17 cellular contexts compared by ENCODE assay signal in the genomic region with DNA sequence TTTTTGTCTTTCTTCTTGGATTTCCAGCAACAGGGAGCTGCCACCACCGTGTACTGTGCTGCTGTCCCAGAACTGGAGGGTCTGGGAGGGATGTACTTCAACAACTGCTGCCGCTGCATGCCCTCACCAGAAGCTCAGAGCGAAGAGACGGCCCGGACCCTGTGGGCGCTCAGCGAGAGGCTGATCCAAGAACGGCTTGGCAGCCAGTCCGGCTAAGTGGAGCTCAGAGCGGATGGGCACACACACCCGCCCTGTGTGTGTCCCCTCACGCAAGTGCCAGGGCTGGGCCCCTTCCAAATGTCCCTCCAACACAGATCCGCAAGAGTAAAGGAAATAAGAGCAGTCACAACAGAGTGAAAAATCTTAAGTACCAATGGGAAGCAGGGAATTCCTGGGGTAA.
DNase-seq lines count a peak whose midpoint lies in the region; ATAC-seq, FAIRE-seq and TF ChIP-seq lines count a peak whose summit lies in the region.
"Had no signal": no experiment of that assay in that cellular context is flagged by ENCODE, and none has a peak within 500 bp of the region (broad histone marks: within the 10 kb centered on the region; RNA-seq: fewer than 3 reads in every experiment).

No MANE protein-coding gene starts in this region.

- H2BK15ac ChIP-seq in H1 (ENCODE audit: low read length): no peak overlapping the region
- H2BK15ac ChIP-seq in neuronal stem cell (ENCODE audit: low read length): peak overlapping the region; percentile 18

- H3K79me1 ChIP-seq in H1 (ENCODE audit: low read depth, low read length): no peaks in the 10 kb centered on the region
- H3K79me1 ChIP-seq in neuronal stem cell (ENCODE audit: low read depth, low read length): no peaks in the 10 kb centered on the region

- no peak for ATAC-seq in HG03159 (IDR thresholded peaks at IDR 0.05; ENCODE audit: unreplicated experiment)
- no peak for ATAC-seq in HG02763 (IDR thresholded peaks at IDR 0.05; ENCODE audit: unreplicated experiment)
- no peak for ATAC-seq in SK-N-SH treated with all-trans-retinoic acid at 6 μM for 48 hours
- ATAC-seq: Panc1 had no signal

- H3K18ac ChIP-seq in H1 (ENCODE audit: extremely low read depth, low read length) (no peak overlapping the region), neuronal stem cell (ENCODE audit: low read length) (peak overlapping the region; percentile 71)

- no peaks in the 10 kb centered on the region for H3K9me3 ChIP-seq in H1 (ENCODE audit: insufficient read depth in 2 of 2, low read depth in 1 of 2, low read length in 1 of 2)
- H3K9me3 ChIP-seq in neuronal stem cell (replicated peaks in 1 of 2; ENCODE audit: control insufficient read depth in 2 of 2, insufficient read depth in 1 of 2, low read depth in 1 of 2, low read length in 2 of 2): peaks cover 0 to 18% of the 10 kb centered on the region in 2 donors

- POLR2A ChIA-PET in H1 (lab: Charles Lee; ENCODE audit: partially characterized antibody): no interaction called here

- H2BK12ac ChIP-seq in H1 (ENCODE audit: low read depth, low read length) (peak overlapping the region; percentile 85), neuronal stem cell (ENCODE audit: low read length) (peak overlapping the region; percentile 63)

- no peak for TF ChIP-seq RAD21 in H1 (IDR thresholded peaks at IDR 0.05 in 1 of 2, conservative IDR thresholded peaks at IDR 0.05 in 1 of 2; ENCODE audit: low read depth in 2 of 2, low read length in 2 of 2)

- H2BK20ac ChIP-seq in H1 (ENCODE audit: low read length): peak overlapping the region; percentile 11; the same call in 1 of the 2 replicates

- H2BK120ac ChIP-seq in H1 (replicated peaks; ENCODE audit: low read depth, low read length) (no peak overlapping the region), neuronal stem cell (ENCODE audit: low read depth, low read length) (peak overlapping the region; percentile 74)

- H2AK5ac ChIP-seq in H1 (ENCODE audit: low read depth, low read length) (no peak overlapping the region), neuronal stem cell (ENCODE audit: low read depth, low read length) (no peak overlapping the region)

- H3K9ac ChIP-seq in H1 (replicated peaks in 1 of 4; ENCODE audit: extremely low read depth in 1 of 4, low read depth in 3 of 4, low read length in 3 of 4): no peak overlapping the region
- no peak overlapping the region for H3K9ac ChIP-seq in neuronal stem cell (ENCODE audit: low read depth, low read length, poor library complexity)
- H3K9ac ChIP-seq: BLaER1 treated with 17β-estradiol and CSF1 and Interleukin-3, amounts not matched to agents 10 nM and 100 nM had no signal

- TF ChIP-seq CTCF in H1 (IDR thresholded peaks at IDR 0.05; ENCODE audit: control extremely low read depth in 1 of 3, insufficient read depth in 1 of 3, low read depth in 1 of 3, low read length in 3 of 3): no peak

- no peaks in the 10 kb centered on the region; a peak in 1 of 7 replicates for H3K27me3 ChIP-seq in H1 (replicated peaks in 1 of 4; ENCODE audit: control insufficient read depth in 3 of 4, extremely low read depth in 1 of 4, insufficient read depth in 3 of 4, low read length in 3 of 4)
- no peaks in the 10 kb centered on the region for H3K27me3 ChIP-seq in neuronal stem cell (ENCODE audit: control insufficient read depth in 3 of 3, insufficient read depth in 3 of 3, low read depth in 1 of 3, low read length in 3 of 3)
- H3K27me3 ChIP-seq: BLaER1 treated with 17β-estradiol and CSF1 and Interleukin-3, amounts not matched to agents 10 nM and 100 nM had no signal

- H4K91ac ChIP-seq in H1 (replicated peaks; ENCODE audit: insufficient read length, low read length) (peak overlapping the region; percentile 68), neuronal stem cell (ENCODE audit: low read depth, low read length, poor library complexity) (no peak overlapping the region)

- H3K4me1 ChIP-seq in H1 (replicated peaks in 1 of 4; ENCODE audit: control insufficient read depth in 3 of 4, insufficient read depth in 4 of 4, low read length in 3 of 4): peaks cover 1 to 9% (median 8%) of the 10 kb centered on the region in 4 experiments; a peak in 6 of 7 replicates
- peaks cover 10 to 16% of the 10 kb centered on the region in 2 donors for H3K4me1 ChIP-seq in neuronal stem cell (ENCODE audit: control insufficient read depth in 2 of 2, insufficient read depth in 1 of 2, low read depth in 1 of 2, low read length in 2 of 2)

- H3K79me2 ChIP-seq in H1 (ENCODE audit: control insufficient read depth in 1 of 2, insufficient read depth in 2 of 2, low read length in 2 of 2): no peaks in the 10 kb centered on the region

- H3K4ac ChIP-seq in H1 (replicated peaks; ENCODE audit: insufficient read length, low read depth, low read length) (no peak overlapping the region), neuronal stem cell (ENCODE audit: low read length) (no peak overlapping the region)

- 96% methylated on average over 13 of the region's 13 CpGs; no CpG with 5 or more reads in 1 of the 2 experiments for WGBS in H1 (ENCODE audit: extremely low coverage in 1 of 2, insufficient coverage in 1 of 2, insufficient read length in 1 of 2, insufficient replicate concordance in 2 of 2, low coverage in 1 of 2, low lambda C conversion rate in 2 of 2, missing lambda C conversion rate in 1 of 2), 2 experiments
- WGBS in neuronal stem cell (ENCODE audit: extremely low coverage in 2 of 2, insufficient read length in 2 of 2, insufficient replicate concordance in 1 of 2), 2 donors: no CpG with 5 or more reads among the region's 13 CpGs

- peak overlapping the region; percentile 26; the same call in 1 of the 2 replicates for H2BK5ac ChIP-seq in H1 (ENCODE audit: low read depth, low read length)
- no peak overlapping the region for H2BK5ac ChIP-seq in neuronal stem cell (ENCODE audit: low read length)

- no peak for TF ChIP-seq POLR2A in H1 (IDR thresholded peaks at IDR 0.05; ENCODE audit: control extremely low read depth in 1 of 2, low read depth in 2 of 2, low read length in 2 of 2)

- H3K27ac ChIP-seq in H1 (ENCODE audit: low read depth, low read length) (no peak overlapping the region), neuronal stem cell (replicated peaks; ENCODE audit: low read length) (no peak overlapping the region)
- H3K27ac ChIP-seq: BLaER1 treated with 17β-estradiol and CSF1 and Interleukin-3, amounts not matched to agents 10 nM and 100 nM had no signal

- H3K4me2 ChIP-seq in H1 (ENCODE audit: insufficient read depth in 1 of 2, low read depth in 2 of 2, low read length in 2 of 2): no peak overlapping the region
- no peak overlapping the region for H3K4me2 ChIP-seq in neuronal stem cell (ENCODE audit: insufficient read depth, low read length, poor library complexity, severe bottlenecking)
- H3K4me2 ChIP-seq: BLaER1 treated with 17β-estradiol and CSF1 and Interleukin-3, amounts not matched to agents 10 nM and 100 nM had no signal

- no peak overlapping the region for H4K8ac ChIP-seq in H1 (ENCODE audit: extremely low read depth, insufficient read depth, low read length)
- no peak overlapping the region for H4K8ac ChIP-seq in neuronal stem cell (ENCODE audit: low read depth, low read length)

- FAIRE-seq in H1 (lab: Jason Lieb, UNC): no peak

- H3K14ac ChIP-seq in H1 (ENCODE audit: insufficient read length): no peak overlapping the region
- no peak overlapping the region for H3K14ac ChIP-seq in neuronal stem cell (ENCODE audit: low read length)

- no peaks in the 10 kb centered on the region for H4K20me1 ChIP-seq in H1 (replicated peaks in 1 of 2; ENCODE audit: control insufficient read depth in 1 of 2, insufficient read depth in 2 of 2, low read length in 2 of 2)
- H4K20me1 ChIP-seq: BLaER1 treated with 17β-estradiol and CSF1 and Interleukin-3, amounts not matched to agents 10 nM and 100 nM had no signal

- no peaks in the 10 kb centered on the region for H3K23me2 ChIP-seq in H1 (ENCODE audit: low read depth, low read length)

- H3K4me3 ChIP-seq in H1 (ENCODE audit: extremely low read depth in 1 of 4, insufficient read depth in 2 of 4, low read depth in 3 of 4, low read length in 4 of 4) (no peak overlapping the region), neuronal stem cell (ENCODE audit: low read length in 2 of 2) (no peak overlapping the region)
- H3K4me3 ChIP-seq: BLaER1 treated with 17β-estradiol and CSF1 and Interleukin-3, amounts not matched to agents 10 nM and 100 nM had no signal

- no peak overlapping the region for H4K5ac ChIP-seq in H1 (ENCODE audit: insufficient read length, low read depth, low read length)

- TF ChIP-seq EP300 in H1 (IDR thresholded peaks at IDR 0.05; ENCODE audit: borderline replicate concordance in 1 of 2, low read depth in 2 of 2, low read length in 2 of 2): no peak

- no peaks in the 10 kb centered on the region for H3K36me3 ChIP-seq in H1 (ENCODE audit: control insufficient read depth in 2 of 4, insufficient read depth in 4 of 4, low read length in 3 of 4)
- no peaks in the 10 kb centered on the region for H3K36me3 ChIP-seq in neuronal stem cell (replicated peaks in 1 of 2; ENCODE audit: control insufficient read depth in 2 of 2, insufficient read depth in 2 of 2, low read length in 2 of 2)
- H3K36me3 ChIP-seq: BLaER1 treated with 17β-estradiol and CSF1 and Interleukin-3, amounts not matched to agents 10 nM and 100 nM had no signal

- DNase-seq in anterior cingulate cortex (lab: John Stamatoyannopoulos, UW): peak in 48 of 58 donors; percentile 2 to 67 (median 28)
- DNase-seq in H1 (ENCODE audit: low read depth in 1 of 2, low spot score in 2 of 2): no peak
- DNase-seq in neuronal stem cell (ENCODE audit: low spot score): no peak
- DNase-seq in DMS 273 (lab: John Stamatoyannopoulos, UW; ENCODE audit: unreplicated experiment): no peak
- DNase-seq: EL, Karpas-422, MM.1S, NCI-H187 treated with DMSO at 0.1 percent for 48 hours, NCI-H2171, NCI-H446 treated with DMSO at 0.1 percent for 48 hours, NCI-H774, Right ventricle myocardium superior had no signal

- no peak overlapping the region for H3K56ac ChIP-seq in H1 (replicated peaks; ENCODE audit: insufficient read length, low read depth, low read length)

- H3K23ac ChIP-seq in H1 (ENCODE audit: insufficient read length) (no peak overlapping the region), neuronal stem cell (ENCODE audit: low read depth, low read length, poor library complexity) (no peak overlapping the region)

- H2AFZ ChIP-seq in H1 (ENCODE audit: low read length) (no peak overlapping the region), neuronal stem cell (ENCODE audit: low read length) (no peak overlapping the region)

- CTCF ChIA-PET in H1 (lab: Charles Lee; ENCODE audit: partially characterized antibody): interaction anchor here (0.7 to 0.9 kb wide), 2 partner anchors 12 to 508 kb away, joined by 3 to 4 read pairs; no protein-coding TSS in a partner anchor

TF ChIP-seq in H1, 55 proteins besides CTCF, POLR2A, EP300 and RAD21 (continues in another document):
- TF ChIP-seq HDAC2 (IDR thresholded peaks at IDR 0.05; ENCODE audit: borderline replicate concordance in 1 of 2, low read depth in 2 of 2, low read length in 2 of 2): no peak
- TF ChIP-seq FOSL1 (IDR thresholded peaks at IDR 0.05; ENCODE audit: insufficient read depth, low read depth, low read length): no peak
- TF ChIP-seq CREB1 (IDR thresholded peaks at IDR 0.05): no peak

TF ChIP-seq in SK-N-SH treated with all-trans-retinoic acid at 6 μM for 48 hours, 23 proteins besides CTCF, POLR2A, EP300 and RAD21 (continues in another document):
- TF ChIP-seq ARNTL (CRISPR knock-in tag; IDR thresholded peaks at IDR 0.05; ENCODE audit: borderline replicate concordance, low read depth) (no peak), ESRRG (CRISPR knock-in tag; IDR thresholded peaks at IDR 0.05) (no peak), ZFP3 (CRISPR knock-in tag; IDR thresholded peaks at IDR 0.05) (no peak), GLIS3 (CRISPR knock-in tag; IDR thresholded peaks at IDR 0.05) (no peak)

Comparison
In these comparisons a context has a peak if more than half of its experiments do, and no peak if none do; other contexts are left out.
1. DNase-seq: peak in anterior cingulate cortex (48 of 58); none in H1 (0 of 2), neuronal stem cell (single experiment) and DMS 273 (single experiment).